20 cellular contexts compared by ENCODE assay signal in the genomic region with DNA sequence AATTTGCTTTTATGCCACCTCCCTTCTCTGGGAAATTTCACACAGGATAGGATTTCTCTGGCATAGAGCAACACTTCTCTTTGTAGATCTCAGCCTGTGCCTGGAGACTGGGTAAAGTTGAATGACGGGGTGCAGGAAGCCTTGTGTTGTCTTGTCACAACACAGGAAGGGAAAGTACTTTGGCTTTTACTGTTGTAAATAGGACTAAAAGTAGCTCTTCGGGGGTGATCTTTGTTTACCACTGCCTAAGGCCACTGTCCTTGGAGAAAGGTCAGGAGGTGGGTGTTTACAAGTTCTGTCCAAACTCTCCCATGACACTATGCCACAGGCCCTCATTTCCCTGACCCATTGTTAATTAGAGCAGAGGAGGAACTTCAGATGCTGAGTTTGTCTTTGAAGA.
A peak's percentile ranks its signal among the peaks of the same experiment; 100 is the strongest.
DNase-seq lines count a peak whose midpoint lies in the region; ATAC-seq and TF ChIP-seq lines count a peak whose summit lies in the region.
"Had no signal": no experiment of that assay in that cellular context is flagged by ENCODE, and none has a peak within 500 bp of the region (broad histone marks: within the 10 kb centered on the region; RNA-seq: fewer than 3 reads in every experiment).

No MANE protein-coding gene starts in this region.

- H3K27ac ChIP-seq in IMR-90 (ENCODE audit: insufficient read depth, low read length): no peak overlapping the region
- H3K27ac ChIP-seq in neural progenitor cell: no peak overlapping the region
- H3K27ac ChIP-seq: BLaER1 treated with 17β-estradiol and CSF1 and Interleukin-3, amounts not matched to agents 10 nM and 100 nM had no signal

- 0 out of 2 replicates have a peak overlapping the region, but pooled peaks have one; percentile 18 for H2BK120ac ChIP-seq in IMR-90 (ENCODE audit: low read depth, low read length)

- peaks cover 7% of the 10 kb centered on the region; the same call in 1 of the 2 replicates for H3K9me1 ChIP-seq in IMR-90 (ENCODE audit: insufficient read depth, low read length)

- H3K4me2 ChIP-seq in IMR-90 (ENCODE audit: low read depth, low read length): no peak overlapping the region
- no peak overlapping the region for H3K4me2 ChIP-seq in neural progenitor cell
- H3K4me2 ChIP-seq: BLaER1 treated with 17β-estradiol and CSF1 and Interleukin-3, amounts not matched to agents 10 nM and 100 nM had no signal

- H2AK5ac ChIP-seq in IMR-90 (ENCODE audit: low read depth, low read length): no peak overlapping the region

- H3K23ac ChIP-seq in IMR-90 (ENCODE audit: low read depth, low read length): 0 out of 2 replicates have a peak overlapping the region, but pooled peaks have one; percentile 43

- H2AFZ ChIP-seq in IMR-90 (replicated peaks; ENCODE audit: low read length, poor library complexity): no peak overlapping the region
- H2AFZ ChIP-seq in neural progenitor cell (replicated peaks): no peak overlapping the region

- H3F3A ChIP-seq in neural progenitor cell (ENCODE audit: low read depth): no peaks in the 10 kb centered on the region

- H3K9me3 ChIP-seq in IMR-90 (ENCODE audit: control insufficient read depth, insufficient read depth, low read length) (no peaks in the 10 kb centered on the region), neural progenitor cell (ENCODE audit: low read depth) (no peaks in the 10 kb centered on the region)
- H3K9me3 ChIP-seq: BLaER1 treated with 17β-estradiol and CSF1 and Interleukin-3, amounts not matched to agents 10 nM and 100 nM had no signal

- no peak overlapping the region for H3K4me3 Mint-ChIP-seq in neural progenitor cell
- H3K4me3 Mint-ChIP-seq in stimulated activated naive B cell treated with anti-CD40 and anti-IgM and Interleukin-4, amounts not matched to agents 10 μg/mL and 1 μg/mL and 100 μg/mL, for 72 hours: no peak overlapping the region
- H3K4me3 Mint-ChIP-seq: CD8-positive, alpha-beta memory T cell had no signal

- no peak overlapping the region for H4K5ac ChIP-seq in IMR-90 (ENCODE audit: low read depth, low read length)

- H3K4me3 ChIP-seq in IMR-90 (ENCODE audit: insufficient read depth, low read depth, low read length): no peak overlapping the region
- no peak overlapping the region for H3K4me3 ChIP-seq in neural progenitor cell
- H3K4me3 ChIP-seq: BLaER1 treated with 17β-estradiol and CSF1 and Interleukin-3, amounts not matched to agents 10 nM and 100 nM had no signal

- no peaks in the 10 kb centered on the region for H3K27me3 ChIP-seq in IMR-90 (ENCODE audit: control insufficient read depth, insufficient read depth, low read length)
- no peaks in the 10 kb centered on the region for H3K27me3 ChIP-seq in neural progenitor cell
- H3K27me3 ChIP-seq: BLaER1 treated with 17β-estradiol and CSF1 and Interleukin-3, amounts not matched to agents 10 nM and 100 nM had no signal

- TF ChIP-seq POLR2A in IMR-90 (IDR thresholded peaks at IDR 0.05; ENCODE audit: low read depth, low read length): no peak

- no peak overlapping the region; the same call in 1 of the 2 replicates for H3K18ac ChIP-seq in IMR-90 (ENCODE audit: low read depth, low read length)

- dilution Hi-C loops in IMR-90 (cut with HindIII; ENCODE audit: low sequenced_read_pairs, unreplicated experiment): no loop called here

- H2BK15ac ChIP-seq in IMR-90 (ENCODE audit: low read depth, low read length): no peak overlapping the region

- H3K9ac ChIP-seq in IMR-90 (ENCODE audit: low read depth, low read length): no peak overlapping the region
- no peak overlapping the region for H3K9ac ChIP-seq in neural progenitor cell
- H3K9ac ChIP-seq: BLaER1 treated with 17β-estradiol and CSF1 and Interleukin-3, amounts not matched to agents 10 nM and 100 nM had no signal

- H3K4ac ChIP-seq in IMR-90 (ENCODE audit: low read depth, low read length): 0 out of 2 replicates have a peak overlapping the region, but pooled peaks have one; percentile 38

- H3K27me3 Mint-ChIP-seq in neural progenitor cell (ENCODE audit: insufficient read depth, low read depth): peaks cover 4% of the 10 kb centered on the region
- no peaks in the 10 kb centered on the region for H3K27me3 Mint-ChIP-seq in stimulated activated naive B cell treated with anti-CD40 and anti-IgM and Interleukin-4, amounts not matched to agents 10 μg/mL and 1 μg/mL and 100 μg/mL, for 72 hours
- H3K27me3 Mint-ChIP-seq: CD8-positive, alpha-beta memory T cell had no signal

- POLR2A ChIA-PET in IMR-90 (lab: Charles Lee; ENCODE audit: unreplicated experiment): no interaction called here

- H3K79me2 ChIP-seq in neural progenitor cell (ENCODE audit: low read depth): no peaks in the 10 kb centered on the region

- in situ Hi-C loops in IMR-90 (cut with MboI; ENCODE audit: low sequenced_read_pairs): no loop called here

- CTCF ChIA-PET in IMR-90 (lab: Yijun Ruan, JAX): no interaction called here

- no peaks in the 10 kb centered on the region for H3K9me3 Mint-ChIP-seq in neural progenitor cell
- H3K9me3 Mint-ChIP-seq in stimulated activated naive B cell treated with anti-CD40 and anti-IgM and Interleukin-4, amounts not matched to agents 10 μg/mL and 1 μg/mL and 100 μg/mL, for 72 hours: peaks cover 0 to 1% of the 10 kb centered on the region in 2 donors
- H3K9me3 Mint-ChIP-seq: CD8-positive, alpha-beta memory T cell had no signal

- no peak for TF ChIP-seq RAD21 in IMR-90 (IDR thresholded peaks at IDR 0.05; ENCODE audit: low read length)

- H3K36me3 ChIP-seq in IMR-90 (ENCODE audit: control insufficient read depth, insufficient read depth, low read length) (no peaks in the 10 kb centered on the region), neural progenitor cell (no peaks in the 10 kb centered on the region)
- H3K36me3 ChIP-seq: BLaER1 treated with 17β-estradiol and CSF1 and Interleukin-3, amounts not matched to agents 10 nM and 100 nM had no signal

- no TSS peak for BruUV-seq in IMR-90 (replicated peaks; lab: Mats Ljungman, UMichigan)

- no peaks in the 10 kb centered on the region for H3K79me1 ChIP-seq in IMR-90 (ENCODE audit: low read depth in 1 of 2, low read length in 2 of 2)

- no peak overlapping the region for H4K8ac ChIP-seq in IMR-90 (ENCODE audit: low read depth in 2 of 2, low read length in 2 of 2)

- no peak overlapping the region for H2AK9ac ChIP-seq in IMR-90 (replicated peaks; ENCODE audit: low read depth, low read length, poor library complexity)

- TF ChIP-seq CTCF in IMR-90 (conservative IDR thresholded peaks at IDR 0.05; ENCODE audit: low read depth, low read length): no peak
- no peak for TF ChIP-seq CTCF in neural progenitor cell (IDR thresholded peaks at IDR 0.05)

- H2BK20ac ChIP-seq in IMR-90 (ENCODE audit: low read depth, low read length): no peak overlapping the region

- 0 out of 2 replicates have a peak overlapping the region, but pooled peaks have one; percentile 50 for H3K14ac ChIP-seq in IMR-90 (replicated peaks; ENCODE audit: low read depth, low read length)

- 100% methylated on average over 1 of the region's 2 CpGs; no CpG with 5 or more reads in 1 of the 2 experiments for WGBS in IMR-90 (ENCODE audit: extremely low coverage in 2 of 2, insufficient read length in 1 of 2), 2 experiments

- peaks cover 14% of the 10 kb centered on the region for H3K4me1 Mint-ChIP-seq in neural progenitor cell
- peaks cover 39 to 54% of the 10 kb centered on the region in 2 donors for H3K4me1 Mint-ChIP-seq in stimulated activated naive B cell treated with anti-CD40 and anti-IgM and Interleukin-4, amounts not matched to agents 10 μg/mL and 1 μg/mL and 100 μg/mL, for 72 hours
- H3K4me1 Mint-ChIP-seq: CD8-positive, alpha-beta memory T cell had no signal

- DNase-seq in IMR-90: no peak
- DNase-seq in foreskin melanocyte: peak; percentile 11
- DNase-seq in neural progenitor cell (ENCODE audit: low spot score): no peak
- DNase-seq in stimulated activated naive B cell treated with anti-CD40 and anti-IgM and Interleukin-4, amounts not matched to agents 10 μg/mL and 1 μg/mL and 100 μg/mL, for 72 hours: no peak
- DNase-seq: CD8-positive, alpha-beta memory T cell; DMS53; GOT3; KBM-7; NCI-H1105; NCI-H2081 treated with DMSO at 0.1 percent for 48 hours; NCI-H446 treated with DMSO at 0.1 percent for 48 hours; NCI-H69; NK-92 treated with Interleukin-12 subunit alpha and Interleukin-12 subunit beta, amount 100 ng/mL, for 24 hours; OCI-M1; Right ventricle myocardium superior had no signal

- peak overlapping the region; percentile 48 for H3K27ac Mint-ChIP-seq in neural progenitor cell
- peak overlapping the region; percentile 9 for H3K27ac Mint-ChIP-seq in stimulated activated naive B cell treated with anti-CD40 and anti-IgM and Interleukin-4, amounts not matched to agents 10 μg/mL and 1 μg/mL and 100 μg/mL, for 72 hours

- no peaks in the 10 kb centered on the region for H3K36me3 Mint-ChIP-seq in neural progenitor cell
- peaks cover 4 to 5% of the 10 kb centered on the region in 2 donors for H3K36me3 Mint-ChIP-seq in stimulated activated naive B cell treated with anti-CD40 and anti-IgM and Interleukin-4, amounts not matched to agents 10 μg/mL and 1 μg/mL and 100 μg/mL, for 72 hours

- no peak overlapping the region for H2BK5ac ChIP-seq in IMR-90 (ENCODE audit: low read depth, low read length, poor library complexity, severe bottlenecking)

- intact Hi-C loops in IMR-90 (cut with micrococcal nuclease): loop anchor here (10.0 kb wide), 1 partner anchor 652 kb away; the partner anchor contains the start of gene JUN

- H3K4me1 ChIP-seq in IMR-90 (ENCODE audit: control insufficient read depth, insufficient read depth, low read length) (peaks cover 7% of the 10 kb centered on the region), neural progenitor cell (no peaks in the 10 kb centered on the region)

- H4K20me1 ChIP-seq in IMR-90 (ENCODE audit: insufficient read depth, low read length) (no peaks in the 10 kb centered on the region), neural progenitor cell (ENCODE audit: low read depth) (no peaks in the 10 kb centered on the region)
- H4K20me1 ChIP-seq: BLaER1 treated with 17β-estradiol and CSF1 and Interleukin-3, amounts not matched to agents 10 nM and 100 nM had no signal

- no peak overlapping the region for H4K91ac ChIP-seq in IMR-90 (ENCODE audit: insufficient read depth, low read depth, low read length)

- ATAC-seq in IMR-90 (ENCODE audit: low read depth) (no peak), GM18873 (IDR thresholded peaks at IDR 0.05; ENCODE audit: low FRiP score, unreplicated experiment) (no peak), GM18502 (IDR thresholded peaks at IDR 0.05; ENCODE audit: poor library complexity, unreplicated experiment) (no peak), HG02642 (IDR thresholded peaks at IDR 0.05; ENCODE audit: poor library complexity, unreplicated experiment) (no peak)
- ATAC-seq in stimulated activated naive B cell treated with anti-CD40 and anti-IgM and Interleukin-4, amounts not matched to agents 10 μg/mL and 1 μg/mL and 100 μg/mL, for 72 hours (replicated peaks): no peak
- ATAC-seq: HCT116 had no signal

- H3K56ac ChIP-seq in IMR-90 (ENCODE audit: extremely low read depth, insufficient read depth, low read length): no peak overlapping the region

TF ChIP-seq in IMR-90, 13 proteins besides CTCF, POLR2A, EP300 and RAD21 (continues in another document):
- no peak for TF ChIP-seq MAZ (IDR thresholded peaks at IDR 0.05; ENCODE audit: borderline replicate concordance, low read depth, low read length)
- no peak for TF ChIP-seq SMC3 (IDR thresholded peaks at IDR 0.05; ENCODE audit: low read depth, low read length)
- no peak for TF ChIP-seq MXI1 (IDR thresholded peaks at IDR 0.05; ENCODE audit: borderline replicate concordance, low read depth, low read length)
- TF ChIP-seq CEBPB (IDR thresholded peaks at IDR 0.05; ENCODE audit: low read depth, low read length): no peak
